23 cellular contexts compared by ENCODE assay signal in genomic region chr1:232422901-232423300, GRCh38.
A peak's percentile ranks its signal among the peaks of the same experiment; 100 is the strongest.
DNase-seq lines count a peak whose midpoint lies in the region; ATAC-seq and TF ChIP-seq lines count a peak whose summit lies in the region.
"Had no signal": no experiment of that assay in that cellular context is flagged by ENCODE, and none has a peak within 500 bp of the region (broad histone marks: within the 10 kb centered on the region; RNA-seq: fewer than 3 reads in every experiment).

No MANE protein-coding gene starts in this region.

- H3K36me3 Mint-ChIP-seq in activated CD8-positive, alpha-beta T cell treated with anti-CD3 and anti-CD28 coated beads for 36 hours (ENCODE audit: low read depth) = no peaks in the 10 kb centered on the region

- no peaks in the 10 kb centered on the region for H3K9me3 ChIP-seq in mesenchymal stem cell (ENCODE audit: control insufficient read depth, low read length)
- H3K9me3 ChIP-seq: lower lobe of right lung, suprapubic skin had no signal

- intact Hi-C loops in activated CD8-positive, alpha-beta T cell treated with anti-CD3 and anti-CD28 coated beads for 36 hours (cut with micrococcal nuclease) = no loop called here

- H3K9ac ChIP-seq in mesenchymal stem cell (ENCODE audit: low read length) = no peak overlapping the region

- H4K8ac ChIP-seq in mesenchymal stem cell (ENCODE audit: low read length) = no peak overlapping the region

- H2BK5ac ChIP-seq in mesenchymal stem cell (ENCODE audit: low read depth, low read length, poor library complexity, severe bottlenecking) = no peak overlapping the region

- H4K91ac ChIP-seq in mesenchymal stem cell (ENCODE audit: low read length) = no peak overlapping the region

- H3K4me1 Mint-ChIP-seq in activated CD8-positive, alpha-beta T cell treated with anti-CD3 and anti-CD28 coated beads for 36 hours (ENCODE audit: low read depth) = no peaks in the 10 kb centered on the region
- H3K4me1 Mint-ChIP-seq: central memory CD8-positive, alpha-beta T cell had no signal

- ATAC-seq in HG03460 (IDR thresholded peaks at IDR 0.05; ENCODE audit: unreplicated experiment) = no peak
- ATAC-seq in activated CD8-positive, alpha-beta T cell treated with anti-CD3 and anti-CD28 coated beads for 36 hours = no peak
- ATAC-seq: activated CD4-positive, alpha-beta T cell treated with anti-CD3 and anti-CD28 coated beads for 36 hours; lower lobe of right lung; Panc1 had no signal

- H3K4me3 ChIP-seq in choroid plexus epithelial cell (ENCODE audit: low read depth, low read length) = no peak overlapping the region
- no peak overlapping the region for H3K4me3 ChIP-seq in mesenchymal stem cell (ENCODE audit: insufficient read depth in 1 of 2, low read depth in 1 of 2, low read length in 2 of 2)
- H3K4me3 ChIP-seq: lower lobe of right lung, suprapubic skin had no signal

- H3K4me3 Mint-ChIP-seq in activated CD8-positive, alpha-beta T cell treated with anti-CD3 and anti-CD28 coated beads for 36 hours = no peak overlapping the region
- H3K4me3 Mint-ChIP-seq: activated CD4-positive, alpha-beta T cell treated with anti-CD3 and anti-CD28 coated beads for 36 hours; CD4-positive, alpha-beta T cell; central memory CD8-positive, alpha-beta T cell had no signal

- no peak overlapping the region for H3K4ac ChIP-seq in mesenchymal stem cell (ENCODE audit: low read depth in 1 of 2, low read length in 2 of 2)

- POLR2A ChIA-PET in activated CD8-positive, alpha-beta T cell treated with anti-CD3 and anti-CD28 coated beads for 36 hours (lab: Charles Lee) = no interaction called here

- no peak overlapping the region for H3K14ac ChIP-seq in mesenchymal stem cell (ENCODE audit: low read length in 2 of 2)

- peaks cover 4 to 41% of the 10 kb centered on the region in 2 experiments for H3K36me3 ChIP-seq in mesenchymal stem cell (ENCODE audit: control insufficient read depth in 1 of 2, insufficient read depth in 2 of 2, low read depth in 1 of 2, low read length in 2 of 2)

- H2AFZ ChIP-seq in mesenchymal stem cell (ENCODE audit: low read depth, low read length) = no peak overlapping the region

- H3K4me2 ChIP-seq in mesenchymal stem cell (ENCODE audit: low read length, poor library complexity, severe bottlenecking) = no peak overlapping the region

- H2BK15ac ChIP-seq in mesenchymal stem cell (ENCODE audit: low read depth, poor library complexity, severe bottlenecking) = no peak overlapping the region

- peaks cover 3% of the 10 kb centered on the region for H3K79me1 ChIP-seq in mesenchymal stem cell (replicated peaks; ENCODE audit: low read length, poor library complexity, severe bottlenecking)

- no peak overlapping the region for H2AK5ac ChIP-seq in mesenchymal stem cell (ENCODE audit: low read length, severe bottlenecking)

- H3K27ac ChIP-seq in mesenchymal stem cell (ENCODE audit: low read length, poor library complexity, severe bottlenecking) = no peak overlapping the region
- H3K27ac ChIP-seq: lower lobe of right lung, suprapubic skin had no signal

- H3K23ac ChIP-seq in mesenchymal stem cell (ENCODE audit: low read length in 2 of 2) = no peak overlapping the region

- no peak overlapping the region for H3K27ac Mint-ChIP-seq in activated CD8-positive, alpha-beta T cell treated with anti-CD3 and anti-CD28 coated beads for 36 hours
- H3K27ac Mint-ChIP-seq: activated CD4-positive, alpha-beta T cell treated with anti-CD3 and anti-CD28 coated beads for 36 hours; CD4-positive, alpha-beta T cell had no signal

- H3K4me1 ChIP-seq in mesenchymal stem cell (ENCODE audit: control insufficient read depth, insufficient read depth, low read depth, low read length) = no peaks in the 10 kb centered on the region
- H3K4me1 ChIP-seq: lower lobe of right lung, suprapubic skin had no signal

- in situ Hi-C loops in GM13977 (cut with MboI; ENCODE audit: low pct_unique_long_range_greater_than_20kb, low sequenced_read_pairs, unreplicated experiment) = no loop called here

- no peak overlapping the region for H2BK120ac ChIP-seq in mesenchymal stem cell (ENCODE audit: low read depth, low read length)

- H2BK12ac ChIP-seq in mesenchymal stem cell (ENCODE audit: low read length in 2 of 2) = no peak overlapping the region

- H3K27me3 ChIP-seq in mesenchymal stem cell (ENCODE audit: control insufficient read depth in 1 of 2, insufficient read depth in 1 of 2, low read length in 2 of 2) = no peaks in the 10 kb centered on the region
- H3K27me3 ChIP-seq: suprapubic skin had no signal

- 88% methylated on average over 8 of the region's 8 CpGs for WGBS in mesenchymal stem cell

- no peak for TF ChIP-seq CTCF in choroid plexus epithelial cell (conservative IDR thresholded peaks at IDR 0.05; ENCODE audit: low read depth, low read length)
- no peak for TF ChIP-seq CTCF in GM13977 (IDR thresholded peaks at IDR 0.05; ENCODE audit: extremely low read depth, insufficient read depth, missing control alignments)
- TF ChIP-seq CTCF in activated CD8-positive, alpha-beta T cell treated with anti-CD3 and anti-CD28 coated beads for 36 hours (IDR thresholded peaks at IDR 0.05) = no peak

- DNase-seq in ELR (ENCODE audit: low read depth) (peak; percentile 29), MV-4-11 (lab: John Stamatoyannopoulos, UW) (peak; percentile 40), choroid plexus epithelial cell (ENCODE audit: low read depth) (peak; percentile 37), mesenchymal stem cell (peak; percentile 40), GM13977 (ENCODE audit: low spot score) (no peak), activated gamma-delta T cell treated with Interleukin-2 at 50 U/mL for 16 hours (no peak)
- DNase-seq in activated CD8-positive, alpha-beta T cell treated with anti-CD3 and anti-CD28 coated beads for 36 hours = no peak
- DNase-seq: activated CD4-positive, alpha-beta T cell treated with anti-CD3 and anti-CD28 coated beads for 36 hours; activated CD8-positive, alpha-beta memory T cell treated with anti-CD3 and anti-CD28 coated beads, Interleukin-2, amount 50 U/mL, for 4 hours; activated gamma-delta T cell; CD4-positive, alpha-beta T cell; DMS153; effector CD8-positive, alpha-beta T cell; Karpas-422; lower lobe of right lung; NCI-H1436; NCI-H2171 treated with DMSO at 0.1 percent for 48 hours; NCI-H82; T1000 had no signal

- H3K27me3 Mint-ChIP-seq in activated CD8-positive, alpha-beta T cell treated with anti-CD3 and anti-CD28 coated beads for 36 hours = peaks cover 4% of the 10 kb centered on the region
- H3K27me3 Mint-ChIP-seq: activated CD4-positive, alpha-beta T cell treated with anti-CD3 and anti-CD28 coated beads for 36 hours; CD4-positive, alpha-beta T cell; central memory CD8-positive, alpha-beta T cell had no signal

- H3K9me3 Mint-ChIP-seq in activated CD8-positive, alpha-beta T cell treated with anti-CD3 and anti-CD28 coated beads for 36 hours = no peaks in the 10 kb centered on the region
- H3K9me3 Mint-ChIP-seq: CD4-positive, alpha-beta T cell; central memory CD8-positive, alpha-beta T cell had no signal

- no peak overlapping the region for H3K18ac ChIP-seq in mesenchymal stem cell (ENCODE audit: low read depth in 1 of 2, low read length in 2 of 2)

- CTCF ChIA-PET in activated CD8-positive, alpha-beta T cell treated with anti-CD3 and anti-CD28 coated beads for 36 hours (lab: Charles Lee) = no interaction called here

Comparison
In these comparisons a context has a peak if more than half of its experiments do, and no peak if none do; other contexts are left out.
1. DNase-seq: peak in ELR (single experiment), MV-4-11 (single experiment), choroid plexus epithelial cell (single experiment) and mesenchymal stem cell (single experiment); none in GM13977 (single experiment), activated gamma-delta T cell treated with Interleukin-2 at 50 U/mL for 16 hours (single experiment) and activated CD8-positive, alpha-beta T cell treated with anti-CD3 and anti-CD28 coated beads for 36 hours (single experiment).